Comparison of ENCODE assay signal across 25 cellular contexts in genomic region chr5:176391479-176391878, GRCh38. TPM values are rescaled to one million over a fixed set of nuclear protein-coding genes. Genes with fewer than 3 reads are reported as not detected.
DNase-seq lines count a peak whose midpoint lies in the region; ATAC-seq, FAIRE-seq and TF ChIP-seq lines count a peak whose summit lies in the region.
"Had no signal": no experiment of that assay in that cellular context is flagged by ENCODE, and none has a peak within 500 bp of the region (broad histone marks: within the 10 kb centered on the region; RNA-seq: fewer than 3 reads in every experiment).

No MANE protein-coding gene starts in this region.

- no peaks in the 10 kb centered on the region for H3K27me3 ChIP-seq in CD8-positive, alpha-beta T cell (ENCODE audit: insufficient read depth, low read length)
- no peaks in the 10 kb centered on the region for H3K27me3 ChIP-seq in HL-60 (ENCODE audit: insufficient read depth, poor library complexity, severe bottlenecking)
- H3K27me3 ChIP-seq in H1 (replicated peaks in 1 of 4; ENCODE audit: control insufficient read depth in 3 of 4, extremely low read depth in 1 of 4, insufficient read depth in 3 of 4, low read length in 3 of 4): no peaks in the 10 kb centered on the region
- H3K27me3 ChIP-seq in parathyroid adenoma (ENCODE audit: control insufficient read depth, insufficient read depth, low read length): no peaks in the 10 kb centered on the region
- H3K27me3 ChIP-seq: adrenal gland, brain microvascular endothelial cell, esophagus squamous epithelium, gastroesophageal sphincter, right lobe of liver, tibial artery had no signal

- H3K56ac ChIP-seq in H1 (replicated peaks; ENCODE audit: insufficient read length, low read depth, low read length): no peak overlapping the region

- H2BK12ac ChIP-seq in H1 (ENCODE audit: low read depth, low read length): no peak overlapping the region

- peak; percentile 16 to 30; a peak in 1 of 4 replicates for TF ChIP-seq RAD21 in H1 (IDR thresholded peaks at IDR 0.05 in 1 of 2, conservative IDR thresholded peaks at IDR 0.05 in 1 of 2; ENCODE audit: low read depth in 2 of 2, low read length in 2 of 2)

- TF ChIP-seq EP300 in H1 (IDR thresholded peaks at IDR 0.05; ENCODE audit: borderline replicate concordance in 1 of 2, low read depth in 2 of 2, low read length in 2 of 2): no peak

- no peak overlapping the region for H4K8ac ChIP-seq in H1 (ENCODE audit: extremely low read depth, insufficient read depth, low read length)

- H3K27ac Mint-ChIP-seq in CD8-positive, alpha-beta T cell: peak overlapping the region; percentile 11
- H3K27ac Mint-ChIP-seq: nephron progenitor cell; T-helper 2 cell treated with Interferon-gamma antibody and Interleukin-4, amounts not matched to agents 5 μg/mL and 100 μg/mL, for 36 hours had no signal

- no peaks in the 10 kb centered on the region for H3K36me3 ChIP-seq in CD8-positive, alpha-beta T cell (ENCODE audit: insufficient read depth, low read length)
- H3K36me3 ChIP-seq in H1 (ENCODE audit: control insufficient read depth in 2 of 4, insufficient read depth in 4 of 4, low read length in 3 of 4) (peaks cover 0 to 2% (median 0%) of the 10 kb centered on the region in 4 experiments; a peak in 2 of 8 replicates), parathyroid adenoma (ENCODE audit: control insufficient read depth, insufficient read depth, low read length) (no peaks in the 10 kb centered on the region)

- H3K9ac ChIP-seq in H1 (replicated peaks in 1 of 4; ENCODE audit: extremely low read depth in 1 of 4, low read depth in 3 of 4, low read length in 3 of 4) (no peak overlapping the region), parathyroid adenoma (no peak overlapping the region)

- peaks cover 22% of the 10 kb centered on the region for H3K4me1 Mint-ChIP-seq in CD8-positive, alpha-beta T cell (ENCODE audit: low read depth)

- H3K4ac ChIP-seq in H1 (replicated peaks; ENCODE audit: insufficient read length, low read depth, low read length): no peak overlapping the region

- H3K23ac ChIP-seq in H1 (ENCODE audit: insufficient read length): no peak overlapping the region

- H2AFZ ChIP-seq in H1 (ENCODE audit: low read length) (no peak overlapping the region), parathyroid adenoma (no peak overlapping the region)

- no peak for FAIRE-seq in H1 (lab: Jason Lieb, UNC)

- H3K4me1 ChIP-seq in CD8-positive, alpha-beta T cell (ENCODE audit: insufficient read depth, low read length): peaks cover 20% of the 10 kb centered on the region
- H3K4me1 ChIP-seq in H1 (replicated peaks in 1 of 4; ENCODE audit: control insufficient read depth in 3 of 4, insufficient read depth in 4 of 4, low read length in 3 of 4) (peaks cover 0 to 5% (median 1%) of the 10 kb centered on the region in 4 experiments; a peak in 2 of 7 replicates), parathyroid adenoma (peaks cover 30% of the 10 kb centered on the region)

- no peak overlapping the region for H3K27ac ChIP-seq in CD8-positive, alpha-beta T cell (ENCODE audit: low read depth, low read length)
- H3K27ac ChIP-seq in HL-60 (replicated peaks): peak overlapping the region; percentile 70
- H3K27ac ChIP-seq in H1 (ENCODE audit: low read depth, low read length): no peak overlapping the region
- peak overlapping the region; percentile 9 for H3K27ac ChIP-seq in parathyroid adenoma
- H3K27ac ChIP-seq: brain microvascular endothelial cell, right lobe of liver, tibial artery had no signal

- H3K27me3 Mint-ChIP-seq in CD8-positive, alpha-beta T cell (ENCODE audit: low read depth): no peaks in the 10 kb centered on the region
- H3K27me3 Mint-ChIP-seq: activated CD4-positive, alpha-beta T cell treated with anti-CD3 and anti-CD28 coated beads, Interleukin-2, amount 10 ng/mL, durations not matched to agents 7 days and 5 days; effector memory CD8-positive, alpha-beta T cell; stimulated activated naive CD8-positive, alpha-beta T cell treated with anti-CD3 and anti-CD28 coated beads, Interleukin-15, amount 100 ng/mL, for 72 hours had no signal

- DNase-seq in CD8-positive, alpha-beta T cell: no peak
- no peak for DNase-seq in HL-60 (ENCODE audit: low read depth in 1 of 2, low spot score in 1 of 2)
- no peak for DNase-seq in H1 (ENCODE audit: low read depth in 1 of 2, low spot score in 2 of 2)
- no peak for DNase-seq in NCI-H187 (lab: John Stamatoyannopoulos, UW)
- no peak for DNase-seq in NCI-H1436 (lab: John Stamatoyannopoulos, UW)
- DNase-seq in NCI-H2107 treated with DMSO at 0.1 percent for 48 hours (lab: John Stamatoyannopoulos, UW; ENCODE audit: unreplicated experiment): no peak
- DNase-seq: activated CD4-positive, alpha-beta T cell treated with anti-CD3 and anti-CD28 coated beads, Interleukin-2, amount 10 ng/mL, durations not matched to agents 7 days and 5 days; adrenal gland; brain microvascular endothelial cell; effector memory CD8-positive, alpha-beta T cell; esophagus squamous epithelium; islet precursor cell; NCI-H1092; NCI-H1930; nephron progenitor cell; OCI-M1; right lobe of liver; stimulated activated naive CD8-positive, alpha-beta T cell treated with anti-CD3 and anti-CD28 coated beads, Interleukin-15, amount 100 ng/mL, for 72 hours; tibial artery had no signal

- H2BK15ac ChIP-seq in H1 (ENCODE audit: low read length): no peak overlapping the region

- POLR2A ChIA-PET in CD8-positive, alpha-beta T cell (lab: Charles Lee): interaction anchor here (0.9 to 2.0 kb wide), 2 partner anchors 30 to 146 kb away, joined by 3 to 5 read pairs; partner anchors contain the start of genes KIAA1191 and RNF44
- POLR2A ChIA-PET in H1 (lab: Charles Lee; ENCODE audit: partially characterized antibody): interaction anchor here (0.8 to 10.2 kb wide), 7 partner anchors 9 to 147 kb away, joined by 3 to 57 read pairs (median 3); partner anchors contain the start of genes FAF2 and KIAA1191

- H3K14ac ChIP-seq in H1 (ENCODE audit: insufficient read length): no peak overlapping the region

- no peak overlapping the region for H4K91ac ChIP-seq in H1 (replicated peaks; ENCODE audit: insufficient read length, low read length)

- no peak overlapping the region for H3K4me3 ChIP-seq in CD8-positive, alpha-beta T cell (ENCODE audit: low read depth, low read length)
- H3K4me3 ChIP-seq in HL-60 (replicated peaks; ENCODE audit: insufficient read depth, low read length) (no peak overlapping the region), H1 (ENCODE audit: extremely low read depth in 1 of 4, insufficient read depth in 2 of 4, low read depth in 3 of 4, low read length in 4 of 4) (no peak overlapping the region), parathyroid adenoma (ENCODE audit: low read depth, low read length) (no peak overlapping the region)
- H3K4me3 ChIP-seq: adrenal gland, esophagus squamous epithelium, gastroesophageal sphincter, HAP-1, right lobe of liver, tibial artery had no signal

- no peak overlapping the region for H3K18ac ChIP-seq in H1 (ENCODE audit: extremely low read depth, low read length)

- TF ChIP-seq POLR2A in H1 (IDR thresholded peaks at IDR 0.05; ENCODE audit: control extremely low read depth in 1 of 2, low read depth in 2 of 2, low read length in 2 of 2): no peak

- H3K36me3 Mint-ChIP-seq in CD8-positive, alpha-beta T cell: peaks cover 59% of the 10 kb centered on the region

- H3K4me2 ChIP-seq in H1 (ENCODE audit: insufficient read depth in 1 of 2, low read depth in 2 of 2, low read length in 2 of 2) (no peak overlapping the region), parathyroid adenoma (ENCODE audit: low read length) (no peak overlapping the region)

- H3K23me2 ChIP-seq in H1 (ENCODE audit: low read depth, low read length): peaks cover 9% of the 10 kb centered on the region; the same call in 1 of the 2 replicates

- H2BK20ac ChIP-seq in H1 (ENCODE audit: low read length): no peak overlapping the region

- no peak overlapping the region for H2AK5ac ChIP-seq in H1 (ENCODE audit: low read depth, low read length)

- H3K79me1 ChIP-seq in H1 (ENCODE audit: low read depth, low read length): peaks cover 7% of the 10 kb centered on the region; the same call in 1 of the 2 replicates

- H4K20me1 ChIP-seq in H1 (replicated peaks in 1 of 2; ENCODE audit: control insufficient read depth in 1 of 2, insufficient read depth in 2 of 2, low read length in 2 of 2): peaks cover 0 to 1% of the 10 kb centered on the region in 2 experiments

- H3K4me3 Mint-ChIP-seq in CD8-positive, alpha-beta T cell: no peak overlapping the region
- H3K4me3 Mint-ChIP-seq: stimulated activated naive CD8-positive, alpha-beta T cell treated with anti-CD3 and anti-CD28 coated beads, Interleukin-15, amount 100 ng/mL, for 72 hours; T-helper 2 cell treated with Interferon-gamma antibody and Interleukin-4, amounts not matched to agents 5 μg/mL and 100 μg/mL, for 36 hours had no signal

- CTCF ChIA-PET in CD8-positive, alpha-beta T cell (lab: Charles Lee): interaction anchor here (1.3 to 1.7 kb wide), 3 partner anchors 30 to 266 kb away, joined by 3 to 4 read pairs (median 4); partner anchors contain the start of gene KIAA1191
- CTCF ChIA-PET in H1 (lab: Charles Lee; ENCODE audit: partially characterized antibody): interaction anchor here (0.5 to 7.9 kb wide), 7 partner anchors 9 to 140 kb away, joined by 3 to 83 read pairs (median 3); partner anchors contain the start of gene FAF2

- intact Hi-C loops in CD8-positive, alpha-beta T cell (cut with DNase I, micrococcal nuclease): no loop called here

- H4K5ac ChIP-seq in H1 (ENCODE audit: insufficient read length, low read depth, low read length): no peak overlapping the region

- no peak overlapping the region for H2BK120ac ChIP-seq in H1 (replicated peaks; ENCODE audit: low read depth, low read length)

- no peaks in the 10 kb centered on the region for H3K9me3 Mint-ChIP-seq in CD8-positive, alpha-beta T cell
- H3K9me3 Mint-ChIP-seq: activated CD4-positive, alpha-beta T cell treated with anti-CD3 and anti-CD28 coated beads, Interleukin-2, amount 10 ng/mL, durations not matched to agents 7 days and 5 days; activated T-helper 2 cell treated with anti-CD3 and anti-CD28 coated beads, Interferon-gamma antibody, Interleukin-2, Interleukin-4, amounts not matched to agents 10 μg/mL and 5 μg/mL and 100 μg/mL, durations not matched to agents 14 hours and 24 hours and 36 hours; effector memory CD8-positive, alpha-beta T cell; nephron progenitor cell; stimulated activated naive CD8-positive, alpha-beta T cell treated with anti-CD3 and anti-CD28 coated beads, Interleukin-15, amount 100 ng/mL, for 72 hours; T-helper 2 cell treated with Interferon-gamma antibody and Interleukin-4, amounts not matched to agents 5 μg/mL and 100 μg/mL, for 36 hours had no signal

- whole genome bisulfite sequencing in H1 (ENCODE audit: extremely low coverage in 1 of 2, insufficient coverage in 1 of 2, insufficient read length in 1 of 2, insufficient replicate concordance in 2 of 2, low coverage in 1 of 2, low lambda C conversion rate in 2 of 2, missing lambda C conversion rate in 1 of 2), 2 experiments: 84% methylated on average over 4 of the region's 4 CpGs; no CpG with 5 or more reads in 1 of the 2 experiments

- no peak for TF ChIP-seq CTCF in CD8-positive, alpha-beta T cell (IDR thresholded peaks at IDR 0.05)
- TF ChIP-seq CTCF in HL-60 (IDR thresholded peaks at IDR 0.05; ENCODE audit: insufficient read depth, low read length): no peak
- TF ChIP-seq CTCF in H1 (IDR thresholded peaks at IDR 0.05; ENCODE audit: control extremely low read depth in 1 of 3, insufficient read depth in 1 of 3, low read depth in 1 of 3, low read length in 3 of 3): peak; percentile 5 to 40 (median 36); a peak in 3 of 4 replicates
- TF ChIP-seq CTCF in parathyroid adenoma (IDR thresholded peaks at IDR 0.05): no peak

- no peak for ATAC-seq in CD8-positive, alpha-beta T cell
- ATAC-seq: effector memory CD8-positive, alpha-beta T cell; gastroesophageal sphincter; right lobe of liver; Right ventricle myocardium inferior; stimulated activated naive CD8-positive, alpha-beta T cell treated with anti-CD3 and anti-CD28 coated beads, Interleukin-15, amount 100 ng/mL, for 72 hours had no signal

- no peak overlapping the region for H2BK5ac ChIP-seq in H1 (ENCODE audit: low read depth, low read length)

- peaks cover 0 to 18% of the 10 kb centered on the region in 2 experiments for H3K79me2 ChIP-seq in H1 (ENCODE audit: control insufficient read depth in 1 of 2, insufficient read depth in 2 of 2, low read length in 2 of 2)
- peaks cover 29% of the 10 kb centered on the region for H3K79me2 ChIP-seq in parathyroid adenoma

- no peaks in the 10 kb centered on the region for H3K9me3 ChIP-seq in CD8-positive, alpha-beta T cell (ENCODE audit: low read length)
- H3K9me3 ChIP-seq in H1 (ENCODE audit: insufficient read depth in 2 of 2, low read depth in 1 of 2, low read length in 1 of 2): no peaks in the 10 kb centered on the region
- no peaks in the 10 kb centered on the region for H3K9me3 ChIP-seq in parathyroid adenoma (ENCODE audit: control insufficient read depth, low read length)
- H3K9me3 ChIP-seq: adrenal gland, esophagus squamous epithelium, gastroesophageal sphincter, HAP-1, right lobe of liver, tibial artery had no signal

RNA-seq across cellular contexts. Expression of gene HIGD2A, which starts 2.9 kb away (rescaled TPM):
- total RNA-seq in CD8-positive, alpha-beta T cell: 100 to 1,000 TPM; 102 to 106 TPM
- total RNA-seq in H1 (2021; fragmentation: NEBNext Ultra II Directional; extraction: Animal tissue kit (Norgen Biotek cat#: 25700)): 95.5 and 104 TPM in 2 replicates
- polyA plus RNA-seq in H1 (2011; rRNA removed): 264 and 314 TPM in 2 replicates
- polyA plus RNA-seq in H1 (2011; cell fraction: cytosol; rRNA removed): 196 TPM
- polyA plus RNA-seq in H1 (2011; cell fraction: nucleus; rRNA removed): 124 TPM
- polyA plus RNA-seq in H1 (2012, experiment 1 of 2): 111 to 147 TPM (median 133 TPM) in 4 replicates
- 246 TPM for polyA plus RNA-seq in H1 (2012, experiment 2 of 2)
- polyA plus RNA-seq in H1 (2013, experiment 1 of 2): 173 TPM
- polyA plus RNA-seq in H1 (2013, experiment 2 of 2): 166 TPM
- 41.8 and 42.5 TPM in 2 replicates for polyA minus RNA-seq in H1 (2011; rRNA and poly(A)+ RNA removed)
- 61.7 TPM for polyA minus RNA-seq in H1 (2011; cell fraction: cytosol; rRNA and poly(A)+ RNA removed)
- polyA minus RNA-seq in H1 (2011; cell fraction: nucleus; rRNA and poly(A)+ RNA removed): 40.2 TPM

RNA-seq across cellular contexts. Expression of gene NOP16, which starts 3.1 kb away (rescaled TPM):
- total RNA-seq in CD8-positive, alpha-beta T cell: 10 to 100 TPM; 21.6 to 24.2 TPM
- 65.2 and 65.9 TPM in 2 replicates for total RNA-seq in H1 (2021; fragmentation: NEBNext Ultra II Directional; extraction: Animal tissue kit (Norgen Biotek cat#: 25700))
- 46.9 and 49.7 TPM in 2 replicates for polyA plus RNA-seq in H1 (2011; rRNA removed)
- polyA plus RNA-seq in H1 (2011; cell fraction: cytosol; rRNA removed): 89.6 TPM
- 62.6 TPM for polyA plus RNA-seq in H1 (2011; cell fraction: nucleus; rRNA removed)
- 82.9 to 108 TPM (median 85.4 TPM) in 4 replicates for polyA plus RNA-seq in H1 (2012, experiment 1 of 2)
- polyA plus RNA-seq in H1 (2012, experiment 2 of 2): 39.9 TPM
- polyA plus RNA-seq in H1 (2013, experiment 1 of 2): 57.2 TPM
- polyA plus RNA-seq in H1 (2013, experiment 2 of 2): 59.9 TPM
- polyA minus RNA-seq in H1 (2011; rRNA and poly(A)+ RNA removed): 21.0 and 23.8 TPM in 2 replicates
- polyA minus RNA-seq in H1 (2011; cell fraction: cytosol; rRNA and poly(A)+ RNA removed): 36.3 TPM
- polyA minus RNA-seq in H1 (2011; cell fraction: nucleus; rRNA and poly(A)+ RNA removed): 34.0 TPM

RNA-seq across cellular contexts. Expression of gene CLTB, which starts 24.9 kb away (rescaled TPM):
- 10 to 100 TPM; 84.3 to 86.6 TPM for total RNA-seq in CD8-positive, alpha-beta T cell
- total RNA-seq in H1 (2021; fragmentation: NEBNext Ultra II Directional; extraction: Animal tissue kit (Norgen Biotek cat#: 25700)): 25.9 and 29.2 TPM in 2 replicates
- polyA plus RNA-seq in H1 (2011; rRNA removed): 34.9 and 47.7 TPM in 2 replicates
- polyA plus RNA-seq in H1 (2011; cell fraction: cytosol; rRNA removed): 41.4 TPM
- 28.8 TPM for polyA plus RNA-seq in H1 (2011; cell fraction: nucleus; rRNA removed)
- polyA plus RNA-seq in H1 (2012, experiment 1 of 2): 22.6 to 32.6 TPM (median 26.8 TPM) in 4 replicates
- polyA plus RNA-seq in H1 (2012, experiment 2 of 2): 30.9 TPM
- polyA plus RNA-seq in H1 (2013, experiment 1 of 2): 25.5 TPM
- 28.5 TPM for polyA plus RNA-seq in H1 (2013, experiment 2 of 2)
- polyA minus RNA-seq in H1 (2011; rRNA and poly(A)+ RNA removed): 7.8 and 8.5 TPM in 2 replicates
- polyA minus RNA-seq in H1 (2011; cell fraction: cytosol; rRNA and poly(A)+ RNA removed): 19.6 TPM
- polyA minus RNA-seq in H1 (2011; cell fraction: nucleus; rRNA and poly(A)+ RNA removed): 7.8 TPM

RNA-seq across cellular contexts. Expression of gene ARL10, which starts 26.2 kb away (rescaled TPM):
- total RNA-seq in CD8-positive, alpha-beta T cell: 1 to 10 TPM; 2.8 to 4.1 TPM
- total RNA-seq in H1 (2021; fragmentation: NEBNext Ultra II Directional; extraction: Animal tissue kit (Norgen Biotek cat#: 25700)): 6.7 and 7.4 TPM in 2 replicates
- polyA plus RNA-seq in H1 (2011; rRNA removed): 3.1 and 3.6 TPM in 2 replicates
- polyA plus RNA-seq in H1 (2011; cell fraction: cytosol; rRNA removed): 5.3 TPM
- 6.2 TPM for polyA plus RNA-seq in H1 (2011; cell fraction: nucleus; rRNA removed)
- 3.4 to 3.9 TPM (median 3.7 TPM) in 4 replicates for polyA plus RNA-seq in H1 (2012, experiment 1 of 2)
- 0.38 TPM for polyA plus RNA-seq in H1 (2012, experiment 2 of 2)
- polyA plus RNA-seq in H1 (2013, experiment 1 of 2): 3.9 TPM
- polyA plus RNA-seq in H1 (2013, experiment 2 of 2): 4.7 TPM
- 5.3 and 7.4 TPM in 2 replicates for polyA minus RNA-seq in H1 (2011; rRNA and poly(A)+ RNA removed)
- polyA minus RNA-seq in H1 (2011; cell fraction: cytosol; rRNA and poly(A)+ RNA removed): 5.7 TPM
- 10.9 TPM for polyA minus RNA-seq in H1 (2011; cell fraction: nucleus; rRNA and poly(A)+ RNA removed)

RNA-seq across cellular contexts. Expression of gene KIAA1191, which starts 29.9 kb away (rescaled TPM):
- 10 to 100 TPM; 78.2 to 85.1 TPM for total RNA-seq in CD8-positive, alpha-beta T cell
- 88.0 and 96.4 TPM in 2 replicates for total RNA-seq in H1 (2021; fragmentation: NEBNext Ultra II Directional; extraction: Animal tissue kit (Norgen Biotek cat#: 25700))
- 86.4 and 107 TPM in 2 replicates for polyA plus RNA-seq in H1 (2011; rRNA removed)
- 103 TPM for polyA plus RNA-seq in H1 (2011; cell fraction: cytosol; rRNA removed)
- 111 TPM for polyA plus RNA-seq in H1 (2011; cell fraction: nucleus; rRNA removed)
- polyA plus RNA-seq in H1 (2012, experiment 1 of 2): 58.2 to 80.3 TPM (median 65.6 TPM) in 4 replicates
- polyA plus RNA-seq in H1 (2012, experiment 2 of 2): 68.2 TPM
- 67.5 TPM for polyA plus RNA-seq in H1 (2013, experiment 1 of 2)
- 68.6 TPM for polyA plus RNA-seq in H1 (2013, experiment 2 of 2)
- 133 and 136 TPM in 2 replicates for polyA minus RNA-seq in H1 (2011; rRNA and poly(A)+ RNA removed)
- 74.5 TPM for polyA minus RNA-seq in H1 (2011; cell fraction: cytosol; rRNA and poly(A)+ RNA removed)
- polyA minus RNA-seq in H1 (2011; cell fraction: nucleus; rRNA and poly(A)+ RNA removed): 85.7 TPM

Comparison
In these comparisons a context has a peak if more than half of its experiments do, and no peak if none do; other contexts are left out.
1. H3K27ac ChIP-seq: peak in HL-60 (single experiment) and parathyroid adenoma (single experiment); none in CD8-positive, alpha-beta T cell (single experiment) and H1 (single experiment).
2. CTCF ChIP-seq: peak in H1 (3 of 3); none in CD8-positive, alpha-beta T cell (single experiment), HL-60 (single experiment) and parathyroid adenoma (single experiment).